Comparison of ENCODE assay signal across 20 cellular contexts in genomic region chr2:240411261-240412160, GRCh38. TPM values are rescaled to one million over a fixed set of nuclear protein-coding genes. Genes with fewer than 3 reads are reported as not detected.
A peak's percentile ranks its signal among the peaks of the same experiment; 100 is the strongest.
DNase-seq lines count a peak whose midpoint lies in the region; ATAC-seq and TF ChIP-seq lines count a peak whose summit lies in the region.
"Had no signal": no experiment of that assay in that cellular context is flagged by ENCODE, and none has a peak within 500 bp of the region (broad histone marks: within the 10 kb centered on the region; RNA-seq: fewer than 3 reads in every experiment).

No MANE protein-coding gene starts in this region.

- no peaks in the 10 kb centered on the region for H3K79me2 ChIP-seq in neural progenitor cell (ENCODE audit: low read depth)

- TF ChIP-seq CTCF in neural progenitor cell (IDR thresholded peaks at IDR 0.05) (no peak), upper lobe of left lung (IDR thresholded peaks at IDR 0.05) (no peak)

- intact Hi-C loops in left cardiac atrium (cut with DNase I), result no loop called here

- peak overlapping the region; percentile 27 for H2AFZ ChIP-seq in neural progenitor cell (replicated peaks)

- H3K4me3 ChIP-seq in neural progenitor cell (no peak overlapping the region), upper lobe of left lung (no peak overlapping the region)
- H3K4me3 ChIP-seq: transverse colon had no signal

- H4K20me1 ChIP-seq in neural progenitor cell (ENCODE audit: low read depth), result no peaks in the 10 kb centered on the region

- DNase-seq in activated CD8-positive, alpha-beta memory T cell treated with anti-CD3 and anti-CD28 coated beads, Interleukin-2, amount 50 U/mL, for 48 hours, result peak; percentile 32
- no peak for DNase-seq in activated CD8-positive, alpha-beta memory T cell treated with anti-CD3 and anti-CD28 coated beads for 24 hours
- DNase-seq in left cardiac atrium (peak; percentile 15), neural progenitor cell (ENCODE audit: low spot score) (no peak), upper lobe of left lung (peak; percentile 10 to 64), NCI-H69 (lab: John Stamatoyannopoulos, UW) (no peak)
- DNase-seq: 8988T; activated CD4-positive, alpha-beta memory T cell treated with anti-CD3 and anti-CD28 coated beads for 36 hours; activated naive CD8-positive, alpha-beta T cell treated with anti-CD3 and anti-CD28 coated beads, Interleukin-2, amount 50 U/mL, for 24 hours; NCI-H1092; NCI-H2081; NCI-H446 treated with DMSO at 0.1 percent for 48 hours; NK-92 treated with Interleukin-12 subunit alpha and Interleukin-12 subunit beta, amount 100 ng/mL, for 24 hours; occipital lobe; stimulated activated naive B cell treated with anti-CD40 and anti-IgM and Interleukin-4, amounts not matched to agents 10 μg/mL and 1 μg/mL and 100 μg/mL, for 72 hours; transverse colon had no signal

- H3K4me1 Mint-ChIP-seq in neural progenitor cell, result peaks cover 2% of the 10 kb centered on the region
- H3K4me1 Mint-ChIP-seq: activated naive CD8-positive, alpha-beta T cell treated with anti-CD3 and anti-CD28 coated beads, Interleukin-2, amount 50 U/mL, for 24 hours; stimulated activated naive B cell treated with anti-CD40 and anti-IgM and Interleukin-4, amounts not matched to agents 10 μg/mL and 1 μg/mL and 100 μg/mL, for 72 hours; WTC11 had no signal

- 57 to 85% methylated on average over 16 to 26 of the region's 28 CpGs for WGBS in upper lobe of left lung, 2 donors

- H3K27me3 Mint-ChIP-seq in neural progenitor cell (ENCODE audit: insufficient read depth, low read depth), result peaks cover 6% of the 10 kb centered on the region
- H3K27me3 Mint-ChIP-seq: activated naive CD8-positive, alpha-beta T cell treated with anti-CD3 and anti-CD28 coated beads, Interleukin-2, amount 50 U/mL, for 24 hours had no signal

- no peaks in the 10 kb centered on the region for H3F3A ChIP-seq in neural progenitor cell (ENCODE audit: low read depth)

- H3K36me3 ChIP-seq in neural progenitor cell, result no peaks in the 10 kb centered on the region
- no peaks in the 10 kb centered on the region for H3K36me3 ChIP-seq in upper lobe of left lung
- H3K36me3 ChIP-seq: transverse colon had no signal

- ATAC-seq in left cardiac atrium, result no peak
- no peak for ATAC-seq in upper lobe of left lung (ENCODE audit: low FRiP score in 2 of 2)
- no peak for ATAC-seq in HG03342 (IDR thresholded peaks at IDR 0.05; ENCODE audit: unreplicated experiment)
- ATAC-seq in HG02884 (IDR thresholded peaks at IDR 0.05; ENCODE audit: unreplicated experiment), result no peak
- ATAC-seq: stimulated activated naive B cell treated with anti-CD40 and anti-IgM and Interleukin-4, amounts not matched to agents 10 μg/mL and 1 μg/mL and 100 μg/mL, for 72 hours; WTC11 had no signal

- H3K9me3 ChIP-seq in neural progenitor cell (ENCODE audit: low read depth), result no peaks in the 10 kb centered on the region
- no peaks in the 10 kb centered on the region for H3K9me3 ChIP-seq in upper lobe of left lung
- H3K9me3 ChIP-seq: transverse colon had no signal

- peaks cover 3% of the 10 kb centered on the region for H3K9me3 Mint-ChIP-seq in neural progenitor cell
- H3K9me3 Mint-ChIP-seq: activated CD4-positive, alpha-beta memory T cell treated with anti-CD3 and anti-CD28 coated beads for 36 hours; activated naive CD8-positive, alpha-beta T cell treated with anti-CD3 and anti-CD28 coated beads, Interleukin-2, amount 50 U/mL, for 24 hours; brain; WTC11 had no signal

- no peak overlapping the region for H3K9ac ChIP-seq in neural progenitor cell

- H3K4me1 ChIP-seq in neural progenitor cell, result no peaks in the 10 kb centered on the region
- H3K4me1 ChIP-seq in upper lobe of left lung, result no peaks in the 10 kb centered on the region
- H3K4me1 ChIP-seq: transverse colon had no signal

- H3K27ac ChIP-seq in neural progenitor cell, result no peak overlapping the region
- H3K27ac ChIP-seq in upper lobe of left lung, result no peak overlapping the region
- H3K27ac ChIP-seq: transverse colon had no signal

- no peak overlapping the region for H3K27ac Mint-ChIP-seq in neural progenitor cell
- H3K27ac Mint-ChIP-seq: activated CD4-positive, alpha-beta memory T cell treated with anti-CD3 and anti-CD28 coated beads for 36 hours; activated naive CD8-positive, alpha-beta T cell treated with anti-CD3 and anti-CD28 coated beads, Interleukin-2, amount 50 U/mL, for 24 hours; stimulated activated naive B cell treated with anti-CD40 and anti-IgM and Interleukin-4, amounts not matched to agents 10 μg/mL and 1 μg/mL and 100 μg/mL, for 72 hours; WTC11 had no signal

- no peak for TF ChIP-seq EP300 in upper lobe of left lung (IDR thresholded peaks at IDR 0.05)

- H3K4me2 ChIP-seq in neural progenitor cell, result no peak overlapping the region

- H3K27me3 ChIP-seq in neural progenitor cell (no peaks in the 10 kb centered on the region), upper lobe of left lung (no peaks in the 10 kb centered on the region)
- H3K27me3 ChIP-seq: transverse colon had no signal

- no peaks in the 10 kb centered on the region for H3K36me3 Mint-ChIP-seq in neural progenitor cell
- H3K36me3 Mint-ChIP-seq: activated CD4-positive, alpha-beta memory T cell treated with anti-CD3 and anti-CD28 coated beads for 36 hours; brain; stimulated activated naive B cell treated with anti-CD40 and anti-IgM and Interleukin-4, amounts not matched to agents 10 μg/mL and 1 μg/mL and 100 μg/mL, for 72 hours; WTC11 had no signal

- no peak overlapping the region for H3K4me3 Mint-ChIP-seq in neural progenitor cell
- H3K4me3 Mint-ChIP-seq: activated CD4-positive, alpha-beta memory T cell treated with anti-CD3 and anti-CD28 coated beads for 36 hours; activated naive CD8-positive, alpha-beta T cell treated with anti-CD3 and anti-CD28 coated beads, Interleukin-2, amount 50 U/mL, for 24 hours; brain; stimulated activated naive B cell treated with anti-CD40 and anti-IgM and Interleukin-4, amounts not matched to agents 10 μg/mL and 1 μg/mL and 100 μg/mL, for 72 hours; WTC11 had no signal

- no peak for TF ChIP-seq POLR2A in upper lobe of left lung (IDR thresholded peaks at IDR 0.05)

RNA-seq across cellular contexts. Expression of gene GPC1, which starts 24.0 kb away (rescaled TPM):
- total RNA-seq in left cardiac atrium (10 to 100 TPM; 74.6 to 78.4 TPM), neural progenitor cell (ENCODE audit: low replicate concordance) (14.2 and 65.0 TPM in 2 replicates), upper lobe of left lung (10 to 100 TPM; 16.8 to 45.5 (median 33.2) TPM)

Comparison
In these comparisons a context has a peak if more than half of its experiments do, and no peak if none do; other contexts are left out.
1. DNase-seq: peak in activated CD8-positive, alpha-beta memory T cell treated with anti-CD3 and anti-CD28 coated beads, Interleukin-2, amount 50 U/mL, for 48 hours (single experiment), left cardiac atrium (single experiment) and upper lobe of left lung (2 of 2); none in activated CD8-positive, alpha-beta memory T cell treated with anti-CD3 and anti-CD28 coated beads for 24 hours (single experiment), neural progenitor cell (single experiment) and NCI-H69 (single experiment).